Comparison of ENCODE assay signal across 20 cellular contexts in genomic region chr1:43035821-43036456, GRCh38.
A peak's percentile ranks its signal among the peaks of the same experiment; 100 is the strongest.
DNase-seq lines count a peak whose midpoint lies in the region; ATAC-seq, FAIRE-seq and TF ChIP-seq lines count a peak whose summit lies in the region.
"Had no signal": no experiment of that assay in that cellular context is flagged by ENCODE, and none has a peak within 500 bp of the region (broad histone marks: within the 10 kb centered on the region; RNA-seq: fewer than 3 reads in every experiment).

No MANE protein-coding gene starts in this region.

- no peak for FAIRE-seq in RCC 7860 (lab: Jason Lieb, UNC)

- peaks cover 8% of the 10 kb centered on the region for H3K4me1 Mint-ChIP-seq in T-helper 17 cell
- peaks cover 24 to 28% of the 10 kb centered on the region in 2 donors for H3K4me1 Mint-ChIP-seq in immature natural killer cell
- H3K4me1 Mint-ChIP-seq in progenitor cell of endocrine pancreas (ENCODE audit: low read depth): peaks cover 18% of the 10 kb centered on the region
- peaks cover 9% of the 10 kb centered on the region for H3K4me1 Mint-ChIP-seq in activated T-helper 17 cell treated with anti-CD3 and anti-CD28 coated beads, Interleukin-2, amount 50 U/mL, for 72 hours

- H3K27ac Mint-ChIP-seq in T-helper 17 cell (peak overlapping the region; percentile 83), immature natural killer cell (peak overlapping the region in 5 of 6 donors; percentile 28 to 66 (median 64)), progenitor cell of endocrine pancreas (peak overlapping the region; percentile 37)
- H3K27ac Mint-ChIP-seq in activated T-helper 17 cell treated with anti-CD3 and anti-CD28 coated beads, Interleukin-2, amount 50 U/mL, for 72 hours: no peak overlapping the region
- H3K27ac Mint-ChIP-seq: activated CD4-positive, alpha-beta memory T cell treated with anti-CD3 and anti-CD28 coated beads for 36 hours; memory B cell had no signal

- no peaks in the 10 kb centered on the region for H3K9me3 ChIP-seq in T-helper 17 cell (ENCODE audit: control insufficient read depth, low read length, poor library complexity, severe bottlenecking)
- H3K9me3 ChIP-seq: gastroesophageal sphincter, right atrium auricular region, testis had no signal

- TF ChIP-seq CTCF in progenitor cell of endocrine pancreas (IDR thresholded peaks at IDR 0.05; ENCODE audit: unreplicated experiment): no peak

- H3K4me3 Mint-ChIP-seq in T-helper 17 cell: peak overlapping the region; percentile 36
- H3K4me3 Mint-ChIP-seq in immature natural killer cell: peak overlapping the region in 1 of 5 donors; percentile 38
- H3K4me3 Mint-ChIP-seq in progenitor cell of endocrine pancreas (ENCODE audit: low read depth): no peak overlapping the region
- no peak overlapping the region for H3K4me3 Mint-ChIP-seq in activated T-helper 17 cell treated with anti-CD3 and anti-CD28 coated beads, Interleukin-2, amount 50 U/mL, for 72 hours
- H3K4me3 Mint-ChIP-seq: activated CD4-positive, alpha-beta memory T cell treated with anti-CD3 and anti-CD28 coated beads for 36 hours; memory B cell had no signal

- H3K36me3 ChIP-seq in H7 (replicated peaks; ENCODE audit: control insufficient read depth, insufficient read depth, low read length): no peaks in the 10 kb centered on the region
- H3K36me3 ChIP-seq: gastroesophageal sphincter, right atrium auricular region had no signal

- H3K9me3 Mint-ChIP-seq in immature natural killer cell (no peaks in the 10 kb centered on the region), progenitor cell of endocrine pancreas (ENCODE audit: low read depth) (no peaks in the 10 kb centered on the region)
- H3K9me3 Mint-ChIP-seq in activated T-helper 17 cell treated with anti-CD3 and anti-CD28 coated beads, Interleukin-2, amount 50 U/mL, for 72 hours: no peaks in the 10 kb centered on the region
- H3K9me3 Mint-ChIP-seq: activated CD4-positive, alpha-beta memory T cell treated with anti-CD3 and anti-CD28 coated beads for 36 hours; memory B cell had no signal

- peak; percentile 79 for DNase-seq in H7
- DNase-seq in T-helper 17 cell: no peak
- DNase-seq in immature natural killer cell: no peak
- no peak for DNase-seq in progenitor cell of endocrine pancreas (ENCODE audit: low spot score, unreplicated experiment)
- no peak for DNase-seq in kidney tubule cell (ENCODE audit: low spot score)
- DNase-seq in RCC 7860 (ENCODE audit: low spot score): no peak
- DNase-seq: activated CD4-positive, alpha-beta memory T cell treated with anti-CD3 and anti-CD28 coated beads for 36 hours; activated gamma-delta T cell treated with Interleukin-2 at 50 U/mL for 16 hours; activated T-cell treated with anti-CD3 and anti-CD28 coated beads for 4 hours; cortex of kidney; left cardiac atrium; NCI-H1694 treated with DMSO at 0.1 percent for 48 hours; NCI-H69; stimulated activated CD4-positive, alpha-beta T cell treated with anti-CD3 and anti-CD28 coated beads, Interleukin-4, amount 100 ng/mL, for 4 hours; stimulated activated naive CD4-positive, alpha-beta T cell treated with Interleukin-2 at 50 U/mL for 16 hours; testis had no signal

- ATAC-seq in T-helper 17 cell: no peak
- ATAC-seq in activated T-helper 17 cell treated with anti-CD3 and anti-CD28 coated beads, Interleukin-2, amount 50 U/mL, for 72 hours (replicated peaks): no peak
- ATAC-seq: gastroesophageal sphincter, left cardiac atrium had no signal

- H3K27me3 ChIP-seq in H7 (ENCODE audit: control insufficient read depth, insufficient read depth, low read length): no peaks in the 10 kb centered on the region
- H3K27me3 ChIP-seq: gastroesophageal sphincter, right atrium auricular region, testis had no signal

- H3K27me3 Mint-ChIP-seq in T-helper 17 cell: no peaks in the 10 kb centered on the region
- H3K27me3 Mint-ChIP-seq in immature natural killer cell (ENCODE audit: low read depth in 3 of 3): peaks cover 0 to 7% (median 1%) of the 10 kb centered on the region in 3 donors
- H3K27me3 Mint-ChIP-seq in progenitor cell of endocrine pancreas: peaks cover 3% of the 10 kb centered on the region
- H3K27me3 Mint-ChIP-seq in activated T-helper 17 cell treated with anti-CD3 and anti-CD28 coated beads, Interleukin-2, amount 50 U/mL, for 72 hours: no peaks in the 10 kb centered on the region
- H3K27me3 Mint-ChIP-seq: activated CD4-positive, alpha-beta memory T cell treated with anti-CD3 and anti-CD28 coated beads for 36 hours; memory B cell had no signal

- H3K4me3 ChIP-seq in H7 (ENCODE audit: insufficient read depth, low read depth, low read length): no peak overlapping the region
- H3K4me3 ChIP-seq: gastroesophageal sphincter, right atrium auricular region, testis had no signal

- H3K36me3 Mint-ChIP-seq in T-helper 17 cell (ENCODE audit: low read depth) (no peaks in the 10 kb centered on the region), immature natural killer cell (no peaks in the 10 kb centered on the region), progenitor cell of endocrine pancreas (ENCODE audit: insufficient read depth) (no peaks in the 10 kb centered on the region)
- H3K36me3 Mint-ChIP-seq in activated T-helper 17 cell treated with anti-CD3 and anti-CD28 coated beads, Interleukin-2, amount 50 U/mL, for 72 hours (ENCODE audit: low read depth): no peaks in the 10 kb centered on the region
- H3K36me3 Mint-ChIP-seq: activated CD4-positive, alpha-beta memory T cell treated with anti-CD3 and anti-CD28 coated beads for 36 hours; memory B cell had no signal
